In the genomic region with DNA sequence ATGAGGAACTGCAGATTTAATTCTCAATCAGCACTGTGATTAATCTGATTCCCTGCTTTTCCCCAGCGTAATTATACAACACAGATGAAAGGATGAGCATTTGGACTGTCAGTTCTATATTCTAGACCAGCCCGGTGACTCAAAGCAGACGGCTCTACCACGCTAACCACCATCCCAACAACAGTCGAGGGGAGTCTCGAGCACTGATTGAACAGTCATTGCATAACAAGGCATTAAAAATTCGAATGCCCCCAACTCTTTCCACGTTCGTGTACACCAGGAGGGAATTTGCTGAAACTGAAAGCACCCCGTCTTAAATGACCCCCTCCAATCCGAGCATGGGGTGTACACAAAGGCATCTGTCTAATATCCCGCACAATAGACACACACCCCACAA, we compare ENCODE assay signal across 8 cellular contexts. TPM values are rescaled to one million over a fixed set of nuclear protein-coding genes. Genes with fewer than 3 reads are reported as not detected.
DNase-seq lines count a peak whose midpoint lies in the region; ATAC-seq, FAIRE-seq and TF ChIP-seq lines count a peak whose summit lies in the region.

No MANE protein-coding gene starts in this region.

- H3K9me2 ChIP-seq in OCI-LY1 (ENCODE audit: low read depth, low read length): no peaks in the 10 kb centered on the region

- H3F3A ChIP-seq in OCI-LY1 (ENCODE audit: insufficient read depth, low read length): no peaks in the 10 kb centered on the region

- TF ChIP-seq CTCF in OCI-LY1 (IDR thresholded peaks at IDR 0.05; ENCODE audit: low read length): no peak
- no peak for TF ChIP-seq CTCF in astrocyte (IDR thresholded peaks at IDR 0.05; ENCODE audit: insufficient read depth, low read depth, low read length)
- TF ChIP-seq CTCF in left lung (IDR thresholded peaks at IDR 0.05): no peak

- intact Hi-C loops in left lung (cut with DNase I): no loop called here

- H3K4me2 ChIP-seq in OCI-LY1 (ENCODE audit: low read length) (peak overlapping the region; percentile 94), astrocyte (ENCODE audit: low read length) (peak overlapping the region; percentile 93)

- H3K27ac ChIP-seq in OCI-LY1 (ENCODE audit: low read depth, low read length, poor library complexity, severe bottlenecking) (peak overlapping the region; percentile 67), astrocyte (ENCODE audit: low read depth, low read length) (peak overlapping the region; percentile 63), left lung (peak overlapping the region; percentile 33 to 67)

- H3K79me2 ChIP-seq in OCI-LY1 (ENCODE audit: insufficient read depth, low read length): peaks cover 56% of the 10 kb centered on the region
- H3K79me2 ChIP-seq in astrocyte (ENCODE audit: insufficient read depth, low read length): peaks cover 54% of the 10 kb centered on the region

- H3K4me1 Mint-ChIP-seq in astrocyte (ENCODE audit: low read depth, unreplicated experiment): peaks cover 8% of the 10 kb centered on the region
- peaks cover 8 to 14% of the 10 kb centered on the region in 2 donors for H3K4me1 Mint-ChIP-seq in stimulated activated naive B cell treated with anti-CD40 and anti-IgM and Interleukin-4, amounts not matched to agents 10 μg/mL and 1 μg/mL and 100 μg/mL, for 72 hours

- ATAC-seq in left lung: no peak
- peak in 1 of 2 donors; percentile 39 for ATAC-seq in stimulated activated naive B cell treated with anti-CD40 and anti-IgM and Interleukin-4, amounts not matched to agents 10 μg/mL and 1 μg/mL and 100 μg/mL, for 72 hours (replicated peaks)
- no peak for ATAC-seq in GM21825 (IDR thresholded peaks at IDR 0.05; ENCODE audit: unreplicated experiment)
- ATAC-seq in HG03025 (IDR thresholded peaks at IDR 0.05; ENCODE audit: low FRiP score, unreplicated experiment): no peak

- no peaks in the 10 kb centered on the region for H3K27me3 ChIP-seq in OCI-LY1 (ENCODE audit: insufficient read depth, low read length)
- H3K27me3 ChIP-seq in astrocyte (ENCODE audit: insufficient read depth, low read length): no peaks in the 10 kb centered on the region
- H3K27me3 ChIP-seq in left lung: no peaks in the 10 kb centered on the region

- no peaks in the 10 kb centered on the region for H3K9me3 Mint-ChIP-seq in astrocyte (ENCODE audit: unreplicated experiment)
- H3K9me3 Mint-ChIP-seq in stimulated activated naive B cell treated with anti-CD40 and anti-IgM and Interleukin-4, amounts not matched to agents 10 μg/mL and 1 μg/mL and 100 μg/mL, for 72 hours: no peaks in the 10 kb centered on the region

- no peaks in the 10 kb centered on the region for H4K20me1 ChIP-seq in OCI-LY1 (ENCODE audit: insufficient read depth, low read length)
- peaks cover 30% of the 10 kb centered on the region for H4K20me1 ChIP-seq in astrocyte (ENCODE audit: insufficient read depth, low read length)

- H3K9me3 ChIP-seq in OCI-LY1 (ENCODE audit: low read length) (no peaks in the 10 kb centered on the region), astrocyte (ENCODE audit: insufficient read depth, low read depth, low read length) (no peaks in the 10 kb centered on the region), left lung (no peaks in the 10 kb centered on the region)

- H3K4me3 Mint-ChIP-seq in astrocyte (ENCODE audit: unreplicated experiment): peak overlapping the region; percentile 98
- H3K4me3 Mint-ChIP-seq in stimulated activated naive B cell treated with anti-CD40 and anti-IgM and Interleukin-4, amounts not matched to agents 10 μg/mL and 1 μg/mL and 100 μg/mL, for 72 hours: peak overlapping the region; percentile 92 to 96

- H3K4me1 ChIP-seq in OCI-LY1 (ENCODE audit: insufficient read depth, low read length, severe bottlenecking) (peaks cover 49% of the 10 kb centered on the region), astrocyte (ENCODE audit: insufficient read depth, low read length) (no peaks in the 10 kb centered on the region), left lung (peaks cover 0 to 3% of the 10 kb centered on the region in 2 donors)

- no peaks in the 10 kb centered on the region for H3K36me3 Mint-ChIP-seq in astrocyte (ENCODE audit: low read depth, unreplicated experiment)
- H3K36me3 Mint-ChIP-seq in stimulated activated naive B cell treated with anti-CD40 and anti-IgM and Interleukin-4, amounts not matched to agents 10 μg/mL and 1 μg/mL and 100 μg/mL, for 72 hours: peaks cover 0 to 4% of the 10 kb centered on the region in 2 donors

- H3K9ac ChIP-seq in OCI-LY1 (ENCODE audit: low read length): peak overlapping the region; percentile 100
- peak overlapping the region; percentile 89 for H3K9ac ChIP-seq in astrocyte (ENCODE audit: low read length)

- no peaks in the 10 kb centered on the region for H3K36me3 ChIP-seq in OCI-LY1 (ENCODE audit: insufficient read depth, low read length)
- H3K36me3 ChIP-seq in astrocyte (ENCODE audit: insufficient read depth, low read length): no peaks in the 10 kb centered on the region
- H3K36me3 ChIP-seq in left lung: no peaks in the 10 kb centered on the region

- peak; percentile 51 for DNase-seq in activated naive CD4-positive, alpha-beta T cell treated with Interleukin-2 at 50 U/mL for 16 hours
- no peak for DNase-seq in activated naive CD4-positive, alpha-beta T cell (lab: John Stamatoyannopoulos, UW)
- peak; percentile 26 for DNase-seq in astrocyte (ENCODE audit: low read depth)
- DNase-seq in left lung: no peak
- DNase-seq in stimulated activated naive B cell treated with anti-CD40 and anti-IgM and Interleukin-4, amounts not matched to agents 10 μg/mL and 1 μg/mL and 100 μg/mL, for 72 hours: no peak

- H3K27me3 Mint-ChIP-seq in astrocyte (ENCODE audit: low read depth, unreplicated experiment): no peaks in the 10 kb centered on the region
- no peaks in the 10 kb centered on the region for H3K27me3 Mint-ChIP-seq in stimulated activated naive B cell treated with anti-CD40 and anti-IgM and Interleukin-4, amounts not matched to agents 10 μg/mL and 1 μg/mL and 100 μg/mL, for 72 hours

- peak overlapping the region; percentile 95 for H3K27ac Mint-ChIP-seq in astrocyte (ENCODE audit: unreplicated experiment)
- H3K27ac Mint-ChIP-seq in stimulated activated naive B cell treated with anti-CD40 and anti-IgM and Interleukin-4, amounts not matched to agents 10 μg/mL and 1 μg/mL and 100 μg/mL, for 72 hours: peak overlapping the region; percentile 95

- no peak overlapping the region for H2AFZ ChIP-seq in OCI-LY1 (ENCODE audit: low read length)
- H2AFZ ChIP-seq in astrocyte (ENCODE audit: low read depth, low read length): peak overlapping the region; percentile 56

- H3K4me3 ChIP-seq in OCI-LY1 (ENCODE audit: low read depth, low read length, poor library complexity, severe bottlenecking) (peak overlapping the region; percentile 99), astrocyte (ENCODE audit: insufficient read depth, low read depth, low read length) (peak overlapping the region; percentile 87), left lung (peak overlapping the region; percentile 42 to 57)

- no peak for FAIRE-seq in astrocyte (lab: Jason Lieb, UNC)

RNA-seq across cellular contexts. Expression of gene CASK, which starts 1.2 kb away (rescaled TPM):
- 91.5 and 99.3 TPM in 2 replicates for total RNA-seq in astrocyte
- total RNA-seq in left lung: 10 to 100 TPM; 59.7 to 70.7 TPM

Comparison
In these comparisons a context has a peak if more than half of its experiments do, and no peak if none do; other contexts are left out.
1. DNase-seq: peak in activated naive CD4-positive, alpha-beta T cell treated with Interleukin-2 at 50 U/mL for 16 hours (single experiment) and astrocyte (single experiment); none in activated naive CD4-positive, alpha-beta T cell (0 of 4), left lung (0 of 2) and stimulated activated naive B cell treated with anti-CD40 and anti-IgM and Interleukin-4, amounts not matched to agents 10 μg/mL and 1 μg/mL and 100 μg/mL, for 72 hours (single experiment).
2. Peak in every context shown above with its lines, with median percentiles within 50 percentile points of each other: H3K27ac ChIP-seq and H3K4me3 ChIP-seq.